16 cellular contexts compared by ENCODE assay signal in the genomic region with DNA sequence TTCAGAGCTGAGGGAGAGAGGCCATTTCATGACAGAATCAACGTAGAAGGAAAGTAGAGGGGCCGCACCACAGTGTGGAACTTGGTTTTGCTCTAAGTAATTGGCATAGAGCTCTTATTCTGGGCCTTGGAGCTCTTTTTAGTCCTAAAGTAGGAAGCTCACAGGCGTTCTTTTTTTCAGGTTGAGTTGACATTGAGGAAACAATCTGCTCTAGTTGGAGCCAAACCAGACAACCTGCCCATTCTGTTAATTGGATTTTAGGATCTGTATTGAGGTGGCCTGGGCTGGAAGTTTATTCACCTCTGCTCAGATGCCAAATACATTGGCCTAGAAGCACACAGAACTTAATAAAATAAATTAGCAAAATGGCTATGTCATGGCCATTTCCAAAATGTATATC.
DNase-seq lines count a peak whose midpoint lies in the region; TF ChIP-seq lines count a peak whose summit lies in the region.
"Had no signal": no experiment of that assay in that cellular context is flagged by ENCODE, and none has a peak within 500 bp of the region (broad histone marks: within the 10 kb centered on the region; RNA-seq: fewer than 3 reads in every experiment).

No MANE protein-coding gene starts in this region.

- H4K20me1 ChIP-seq in osteoblast (ENCODE audit: insufficient read depth, low read length) = no peaks in the 10 kb centered on the region

- no peak for TF ChIP-seq CTCF in BE2C (IDR thresholded peaks at IDR 0.05; ENCODE audit: low read depth, low read length)
- TF ChIP-seq CTCF in GM20000 (IDR thresholded peaks at IDR 0.05; ENCODE audit: extremely low read depth, missing control alignments) = no peak
- no peak for TF ChIP-seq CTCF in osteoblast (IDR thresholded peaks at IDR 0.05; ENCODE audit: extremely low read depth, low read depth, low read length)

- H3K79me2 ChIP-seq in osteoblast (ENCODE audit: insufficient read depth, low read length) = no peaks in the 10 kb centered on the region

- no peaks in the 10 kb centered on the region for H3K27me3 ChIP-seq in BE2C
- H3K27me3 ChIP-seq in osteoblast (ENCODE audit: insufficient read depth, low read length) = no peaks in the 10 kb centered on the region

- H2AFZ ChIP-seq in osteoblast (ENCODE audit: low read length) = no peak overlapping the region

- H3K4me3 ChIP-seq in BE2C (ENCODE audit: low read depth, low read length) (no peak overlapping the region), osteoblast (ENCODE audit: insufficient read depth, low read length) (no peak overlapping the region)
- H3K4me3 ChIP-seq: HAP-1 had no signal

- DNase-seq in BE2C (peak; percentile 18), G401 (ENCODE audit: low spot score) (peak; percentile 92), NCI-H446 (lab: John Stamatoyannopoulos, UW) (peak; percentile 45 to 76), SK-N-DZ (ENCODE audit: low spot score) (peak; percentile 76), dedifferentiated amniotic fluid mesenchymal stem cell (ENCODE audit: extremely low spot score) (no peak), GM20000 (ENCODE audit: low spot score) (no peak), HuH-7.5 (ENCODE audit: low spot score) (no peak), osteoblast (ENCODE audit: insufficient read length, low spot score, missing footprints) (no peak)
- DNase-seq: ACHN; Caco-2; CD4-positive, alpha-beta T cell; DMS53; GF-D8 had no signal

- H3K36me3 ChIP-seq in BE2C (no peaks in the 10 kb centered on the region), osteoblast (ENCODE audit: insufficient read depth, low read length) (no peaks in the 10 kb centered on the region)
- H3K36me3 ChIP-seq: HAP-1 had no signal

- in situ Hi-C loops in G401 (cut with HindIII; ENCODE audit: low sequenced_read_pairs) = no loop called here

- H3K4me1 ChIP-seq in BE2C (peaks cover 7% of the 10 kb centered on the region; the same call in 1 of the 2 replicates), osteoblast (ENCODE audit: insufficient read depth, low read length) (no peaks in the 10 kb centered on the region)
- H3K4me1 ChIP-seq: Caco-2, HAP-1 had no signal

- no peak overlapping the region for H3K27ac ChIP-seq in osteoblast (ENCODE audit: low read depth, low read length)
- H3K27ac ChIP-seq: C4-2B, KMS-11 had no signal

- H3K4me2 ChIP-seq in osteoblast (ENCODE audit: insufficient read depth, low read length) = no peak overlapping the region
- H3K4me2 ChIP-seq: KMS-11 had no signal

- H3K9me3 ChIP-seq in BE2C (no peaks in the 10 kb centered on the region), osteoblast (ENCODE audit: low read depth, low read length) (no peaks in the 10 kb centered on the region)
- H3K9me3 ChIP-seq: Caco-2, HAP-1 had no signal

Comparison
In these comparisons a context has a peak if more than half of its experiments do, and no peak if none do; other contexts are left out.
1. DNase-seq: peak in BE2C (single experiment), G401 (single experiment), NCI-H446 (2 of 2) and SK-N-DZ (single experiment); none in dedifferentiated amniotic fluid mesenchymal stem cell (single experiment), GM20000 (single experiment), HuH-7.5 (single experiment) and osteoblast (single experiment).